Comparison of ENCODE assay signal across 18 cellular contexts in the genomic region with DNA sequence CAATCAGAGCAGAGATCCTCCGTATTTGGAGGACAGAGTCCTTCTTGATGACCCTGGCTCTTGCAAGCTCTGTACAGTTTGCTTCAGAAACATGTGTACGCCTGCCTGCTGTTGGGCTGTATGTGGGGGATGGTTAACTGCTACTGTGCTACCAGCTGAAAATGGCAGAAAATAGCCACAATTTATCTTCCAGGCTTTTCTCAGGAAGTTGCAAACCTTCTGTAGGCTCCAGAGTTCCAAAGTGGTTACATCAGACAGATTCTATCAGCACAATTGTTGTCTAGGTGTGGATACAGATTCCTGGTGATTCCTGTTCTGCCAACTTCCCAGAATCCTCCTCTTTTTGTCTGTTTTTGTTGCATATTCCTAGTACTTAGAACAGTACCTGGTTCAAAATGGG. TPM values are rescaled to one million over a fixed set of nuclear protein-coding genes. Genes with fewer than 3 reads are reported as not detected.
DNase-seq lines count a peak whose midpoint lies in the region; FAIRE-seq and TF ChIP-seq lines count a peak whose summit lies in the region.
"Had no signal": no experiment of that assay in that cellular context is flagged by ENCODE, and none has a peak within 500 bp of the region (broad histone marks: within the 10 kb centered on the region; RNA-seq: fewer than 3 reads in every experiment).

No MANE protein-coding gene starts in this region.

- no peak for TF ChIP-seq POLR2A in stomach (IDR thresholded peaks at IDR 0.05)

- H3K9me3 ChIP-seq in keratinocyte (ENCODE audit: control insufficient read depth, low read depth, low read length) (no peaks in the 10 kb centered on the region), stomach (no peaks in the 10 kb centered on the region)
- H3K9me3 ChIP-seq: left lung, pancreas had no signal

- DNase-seq in A172 (ENCODE audit: low spot score) (peak; percentile 7), EL (peak; percentile 29), amniotic epithelial cell (ENCODE audit: low read depth) (peak; percentile 84), keratinocyte (ENCODE audit: low read depth, low spot score) (no peak), stomach (no peak), D341Med (ENCODE audit: low spot score) (no peak), coronary artery (ENCODE audit: low spot score) (no peak)
- no peak for DNase-seq in stimulated activated CD4-positive, alpha-beta T cell treated with anti-CD3 and anti-CD28 coated beads, Interleukin-4, amount 100 ng/mL, for 24 hours
- DNase-seq: activated CD4-positive, alpha-beta T cell treated with anti-CD3 and anti-CD28 coated beads, Interleukin-2, amount 10 ng/mL, durations not matched to agents 7 days and 5 days; effector memory CD8-positive, alpha-beta T cell; left lung; NCI-H2029; NCI-H526 treated with DMSO at 0.1 percent for 48 hours; pancreas; stimulated activated CD4-positive, alpha-beta T cell treated with anti-CD3 and anti-CD28 coated beads, Interleukin-4, amount 100 ng/mL, for 1 hour had no signal

- H3K4me3 ChIP-seq in keratinocyte (ENCODE audit: control insufficient read depth in 2 of 3, extremely low read depth in 1 of 3, insufficient read depth in 2 of 3, low read depth in 1 of 3, low read length in 3 of 3) (no peak overlapping the region), stomach (no peak overlapping the region), coronary artery (no peak overlapping the region)
- H3K4me3 ChIP-seq: GM12878, left lung, pancreas had no signal

- dilution Hi-C loops in keratinocyte (cut with MboI; ENCODE audit: extremely low pct_ligation_motif_present, low sequenced_read_pairs): no loop called here

- H3K27ac ChIP-seq in keratinocyte (ENCODE audit: control insufficient read depth, insufficient read depth, low read length) (no peak overlapping the region), stomach (no peak overlapping the region), coronary artery (no peak overlapping the region)
- H3K27ac ChIP-seq: foreskin keratinocyte, left lung, pancreas had no signal

- intact Hi-C loops in stomach (cut with DNase I; ENCODE audit: low total_unique reads): no loop called here

- H3K9me1 ChIP-seq in keratinocyte (ENCODE audit: control insufficient read depth, extremely low read depth, insufficient read depth, low read length): no peaks in the 10 kb centered on the region

- H4K20me1 ChIP-seq in keratinocyte (ENCODE audit: control insufficient read depth, extremely low read depth, insufficient read depth, low read length): no peaks in the 10 kb centered on the region

- TF ChIP-seq EP300 in stomach (IDR thresholded peaks at IDR 0.05): no peak

- no peak overlapping the region for H3K4me2 ChIP-seq in keratinocyte (ENCODE audit: control insufficient read depth, extremely low read depth, insufficient read depth, low read depth, low read length)

- no peaks in the 10 kb centered on the region for H3K79me2 ChIP-seq in keratinocyte (ENCODE audit: control insufficient read depth, insufficient read depth, low read length)

- H3K4me1 ChIP-seq in keratinocyte (ENCODE audit: control insufficient read depth, extremely low read depth, insufficient read depth, low read length) (no peaks in the 10 kb centered on the region), stomach (no peaks in the 10 kb centered on the region)
- H3K4me1 ChIP-seq: foreskin keratinocyte, left lung, pancreas had no signal

- H3K36me3 ChIP-seq in keratinocyte (ENCODE audit: control insufficient read depth in 2 of 2, extremely low read depth in 1 of 2, insufficient read depth in 2 of 2, low read length in 2 of 2) (peaks cover 10 to 16% of the 10 kb centered on the region in 2 experiments), stomach (peaks cover 72 to 100% (median 99%) of the 10 kb centered on the region in 4 donors)

- 89 to 97% (median 93%) methylated on average over 2 of the region's 2 CpGs for WGBS in stomach, 5 donors

- H3K27me3 ChIP-seq in keratinocyte (ENCODE audit: control insufficient read depth, extremely low read depth, insufficient read depth, low read length) (no peaks in the 10 kb centered on the region), stomach (no peaks in the 10 kb centered on the region)
- H3K27me3 ChIP-seq: foreskin keratinocyte, left lung, pancreas had no signal

- H2AFZ ChIP-seq in keratinocyte (ENCODE audit: control insufficient read depth, low read length): no peak overlapping the region

- peak; percentile 52 for FAIRE-seq in keratinocyte (lab: Jason Lieb, UNC)
- FAIRE-seq: G401.6, GM12878, pancreas had no signal

- TF ChIP-seq CTCF in keratinocyte (optimal IDR thresholded peaks at IDR 0.05 in 1 of 3, IDR thresholded peaks at IDR 0.05 in 1 of 3, conservative IDR thresholded peaks at IDR 0.05 in 1 of 3; ENCODE audit: extremely low read depth in 1 of 3, insufficient read depth in 2 of 3, low read length in 3 of 3) (no peak), stomach (IDR thresholded peaks at IDR 0.05) (no peak), coronary artery (IDR thresholded peaks at IDR 0.05) (no peak)

- no peak overlapping the region for H3K9ac ChIP-seq in keratinocyte (ENCODE audit: control insufficient read depth, extremely low read depth, insufficient read depth, low read length)

RNA-seq across cellular contexts. Expression of a gene that starts 35.6 kb away (rescaled TPM):
- 37.8 and 41.8 TPM in 2 replicates for total RNA-seq in A172 (2014; rRNA removed; shearing (Covaris generic))
- polyA plus RNA-seq in keratinocyte (18.7 to 39.0 TPM (median 25.2 TPM) in 3 replicates), stomach (10 to 100 TPM; 10.0 to 17.1 (median 13.8) TPM)
- polyA plus RNA-seq in keratinocyte (2011; ENCODE audit: low read depth): 42.0 TPM
- 12.2 and 18.6 TPM in 2 replicates for polyA plus RNA-seq in keratinocyte (2011; cell fraction: cytosol; rRNA removed)
- 30.9 and 44.0 TPM in 2 replicates for polyA plus RNA-seq in keratinocyte (2011; cell fraction: nucleus; rRNA removed)
- polyA plus RNA-seq in keratinocyte (2012; ENCODE audit: low replicate concordance): 24.7 and 38.4 TPM in 2 replicates
- 5.6 to 38.7 TPM (median 12.0 TPM) in 3 replicates for polyA minus RNA-seq in keratinocyte
- polyA minus RNA-seq in keratinocyte (2011; cell fraction: cytosol; rRNA and poly(A)+ RNA removed): 27.6 TPM
- 28.8 and 38.7 TPM in 2 replicates for polyA minus RNA-seq in keratinocyte (2011; cell fraction: nucleus; rRNA and poly(A)+ RNA removed)
- total RNA-seq in stomach: 10 to 100 TPM; 19.7 to 64.6 (median 53.7) TPM

RNA-seq across cellular contexts. Expression of a gene that starts 51.6 kb away (rescaled TPM):
- total RNA-seq in A172 (2014; rRNA removed; shearing (Covaris generic)): 48.6 and 56.3 TPM in 2 replicates
- 29.0 to 36.5 TPM (median 29.6 TPM) in 3 replicates for polyA plus RNA-seq in keratinocyte
- polyA plus RNA-seq in keratinocyte (2011; ENCODE audit: low read depth): 18.3 TPM
- polyA plus RNA-seq in keratinocyte (2011; cell fraction: cytosol; rRNA removed): 21.4 and 31.3 TPM in 2 replicates
- 32.9 and 42.4 TPM in 2 replicates for polyA plus RNA-seq in keratinocyte (2011; cell fraction: nucleus; rRNA removed)
- polyA plus RNA-seq in keratinocyte (2012; ENCODE audit: low replicate concordance): 17.4 and 22.3 TPM in 2 replicates
- 10.5 to 23.6 TPM (median 15.4 TPM) in 3 replicates for polyA minus RNA-seq in keratinocyte
- 20.3 TPM for polyA minus RNA-seq in keratinocyte (2011; cell fraction: cytosol; rRNA and poly(A)+ RNA removed)
- polyA minus RNA-seq in keratinocyte (2011; cell fraction: nucleus; rRNA and poly(A)+ RNA removed): 15.7 and 28.4 TPM in 2 replicates
- 10 to 100 TPM; 28.6 to 54.9 (median 43.9) TPM for total RNA-seq in stomach
- polyA plus RNA-seq in stomach: 10 to 100 TPM; 16.0 to 17.1 (median 16.5) TPM

RNA-seq across cellular contexts. Expression of a gene that starts 55.8 kb away (rescaled TPM):
- 37.8 and 45.5 TPM in 2 replicates for total RNA-seq in A172 (2014; rRNA removed; shearing (Covaris generic))
- polyA plus RNA-seq in keratinocyte (10.0 to 19.9 TPM (median 13.0 TPM) in 3 replicates), stomach (10 to 100 TPM; 26.3 to 71.0 (median 44.3) TPM)
- polyA plus RNA-seq in keratinocyte (2011; ENCODE audit: low read depth): 35.0 TPM
- polyA plus RNA-seq in keratinocyte (2011; cell fraction: cytosol; rRNA removed): 14.4 and 20.7 TPM in 2 replicates
- 7.3 and 10.8 TPM in 2 replicates for polyA plus RNA-seq in keratinocyte (2011; cell fraction: nucleus; rRNA removed)
- 17.5 and 31.8 TPM in 2 replicates for polyA plus RNA-seq in keratinocyte (2012; ENCODE audit: low replicate concordance)
- polyA minus RNA-seq in keratinocyte: 1.4 to 3.8 TPM (median 3.3 TPM) in 3 replicates
- polyA minus RNA-seq in keratinocyte (2011; cell fraction: cytosol; rRNA and poly(A)+ RNA removed): 12.7 TPM
- polyA minus RNA-seq in keratinocyte (2011; cell fraction: nucleus; rRNA and poly(A)+ RNA removed): 2.5 and 2.8 TPM in 2 replicates
- total RNA-seq in stomach: 10 to 100 TPM; 14.2 to 46.7 (median 19.4) TPM

Comparison
In these comparisons a context has a peak if more than half of its experiments do, and no peak if none do; other contexts are left out.
1. DNase-seq: peak in A172 (single experiment), EL (single experiment) and amniotic epithelial cell (single experiment); none in keratinocyte (single experiment), stimulated activated CD4-positive, alpha-beta T cell treated with anti-CD3 and anti-CD28 coated beads, Interleukin-4, amount 100 ng/mL, for 24 hours (single experiment), stomach (single experiment), D341Med (single experiment) and coronary artery (single experiment).